9 cellular contexts compared by ENCODE assay signal in genomic region chr12:8629486-8630033, GRCh38. TPM values are rescaled to one million over a fixed set of nuclear protein-coding genes. Genes with fewer than 3 reads are reported as not detected.
DNase-seq lines count a peak whose midpoint lies in the region; ATAC-seq and TF ChIP-seq lines count a peak whose summit lies in the region.
"Had no signal": no experiment of that assay in that cellular context is flagged by ENCODE, and none has a peak within 500 bp of the region (broad histone marks: within the 10 kb centered on the region; RNA-seq: fewer than 3 reads in every experiment).

No MANE protein-coding gene starts in this region.

- POLR2A ChIA-PET in HEK293T (lab: Yijun Ruan, JAX) = no interaction called here

- CTCF ChIA-PET in HEK293T (lab: Yijun Ruan, JAX) = interaction anchor here (0.6 to 1.0 kb wide), 2 partner anchors 86 to 106 kb away, joined by 3 read pairs; no protein-coding TSS in a partner anchor

- DNase-seq in AG08395 (ENCODE audit: low spot score) = peak; percentile 49
- peak; percentile 73 for DNase-seq in astrocyte of the hippocampus (ENCODE audit: low read depth, low spot score)
- no peak for DNase-seq in ureter (ENCODE audit: low spot score)
- DNase-seq in effector CD8-positive, alpha-beta T cell (lab: John Stamatoyannopoulos, UW) = no peak
- DNase-seq in NCI-H187 treated with DMSO at 0.1 percent for 48 hours (lab: John Stamatoyannopoulos, UW) = no peak
- DNase-seq in HEK293T (ENCODE audit: extremely low spot score) = no peak
- DNase-seq: NCI-H1694 treated with DMSO at 0.1 percent for 48 hours had no signal

- ATAC-seq in GM19324 (IDR thresholded peaks at IDR 0.05; ENCODE audit: low FRiP score, unreplicated experiment) (peak; percentile 84), HG03039 (IDR thresholded peaks at IDR 0.05; ENCODE audit: unreplicated experiment) (peak; percentile 89)

TF ChIP-seq in HEK293T, 16 proteins besides CTCF, POLR2A, EP300 and RAD21:
- TF ChIP-seq LEF1 (IDR thresholded peaks at IDR 0.05; ENCODE audit: borderline replicate concordance) (no peak), FOXA1 (IDR thresholded peaks at IDR 0.05) (no peak), CTBP1 (IDR thresholded peaks at IDR 0.05; ENCODE audit: borderline replicate concordance) (no peak), SUZ12 (IDR thresholded peaks at IDR 0.05) (no peak), TARDBP (IDR thresholded peaks at IDR 0.05) (no peak)
TF ChIP-seq in HEK293T: peak in this region for 0.

RNA-seq across cellular contexts. Expression of gene AICDA, which starts 16.9 kb away (rescaled TPM):
- total RNA-seq in ureter = not detected

RNA-seq across cellular contexts. Expression of gene MFAP5, which starts 33.1 kb away (rescaled TPM):
- total RNA-seq in ureter = 17.0 TPM

Comparison
In these comparisons a context has a peak if more than half of its experiments do, and no peak if none do; other contexts are left out.
1. DNase-seq: peak in AG08395 (single experiment) and astrocyte of the hippocampus (single experiment); none in ureter (single experiment), effector CD8-positive, alpha-beta T cell (single experiment), NCI-H187 treated with DMSO at 0.1 percent for 48 hours (single experiment) and HEK293T (single experiment).